Comparison of ENCODE assay signal across 11 cellular contexts in the genomic region with DNA sequence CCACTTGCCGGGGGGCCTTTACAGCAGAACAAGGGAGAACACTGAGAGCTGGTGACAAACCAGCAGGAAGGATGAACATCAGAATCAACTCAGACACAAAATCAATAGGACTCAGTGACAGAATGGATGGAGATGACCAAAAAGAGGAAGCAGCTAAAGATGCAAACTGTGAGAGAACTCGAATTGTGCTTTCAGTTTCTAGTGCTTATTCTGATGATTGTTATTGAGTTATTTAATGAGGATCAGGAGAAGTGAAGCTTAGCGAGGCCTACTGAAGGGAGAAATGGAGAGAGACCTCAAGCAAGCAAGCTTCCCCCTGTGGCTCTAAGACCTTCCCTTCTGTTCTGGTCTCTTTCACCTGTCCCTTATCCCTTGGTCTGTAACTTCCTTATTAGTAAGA. TPM values are rescaled to one million over a fixed set of nuclear protein-coding genes. Genes with fewer than 3 reads are reported as not detected.
A peak's percentile ranks its signal among the peaks of the same experiment; 100 is the strongest.
DNase-seq lines count a peak whose midpoint lies in the region; ATAC-seq and TF ChIP-seq lines count a peak whose summit lies in the region.
"Had no signal": no experiment of that assay in that cellular context is flagged by ENCODE, and none has a peak within 500 bp of the region (broad histone marks: within the 10 kb centered on the region; RNA-seq: fewer than 3 reads in every experiment).

No MANE protein-coding gene starts in this region.

- H3K4me3 Mint-ChIP-seq in memory B cell: peak overlapping the region; percentile 2
- H3K4me3 Mint-ChIP-seq: nephron, T-cell had no signal

- 63 to 70% methylated on average over 3 of the region's 3 CpGs for WGBS in tibial nerve, 2 donors

- peak; percentile 72 for ATAC-seq in GM18868 (IDR thresholded peaks at IDR 0.05; ENCODE audit: unreplicated experiment)
- peak; percentile 84 for ATAC-seq in GM21786 (IDR thresholded peaks at IDR 0.05; ENCODE audit: unreplicated experiment)
- peak; percentile 95 for ATAC-seq in memory B cell (ENCODE audit: low read depth)
- ATAC-seq: T-cell had no signal

- H3K4me1 ChIP-seq in breast epithelium (no peaks in the 10 kb centered on the region), tibial nerve (peaks cover 0 to 20% (median 0%) of the 10 kb centered on the region in 4 donors)

- H3K27me3 Mint-ChIP-seq in memory B cell: no peaks in the 10 kb centered on the region

- in situ Hi-C loops in KBM-7 (cut with MboI; ENCODE audit: low pct_unique_long_range_greater_than_20kb, low sequenced_read_pairs): loop anchor here (10.0 kb wide), 1 partner anchor 185 kb away; no protein-coding TSS in a partner anchor

- H3K9me3 Mint-ChIP-seq in memory B cell: no peaks in the 10 kb centered on the region
- H3K9me3 Mint-ChIP-seq: nephron had no signal

- DNase-seq in KBM-7 (peak; percentile 64), memory B cell (ENCODE audit: low spot score in 2 of 2) (peak in 1 of 2 donors; percentile 52), breast epithelium (ENCODE audit: low spot score in 2 of 2) (no peak), putamen (ENCODE audit: low spot score) (no peak), tibial nerve (ENCODE audit: low spot score in 2 of 2) (no peak)
- DNase-seq in activated CD4-positive, alpha-beta T cell treated with anti-CD3 and anti-CD28 coated beads, Interleukin-2, amount 50 U/mL, for 48 hours: no peak
- DNase-seq: EL, T-cell had no signal

- H3K36me3 Mint-ChIP-seq in memory B cell: no peaks in the 10 kb centered on the region
- H3K36me3 Mint-ChIP-seq: T-cell had no signal

- H3K36me3 ChIP-seq in breast epithelium (no peaks in the 10 kb centered on the region), tibial nerve (no peaks in the 10 kb centered on the region)

- H3K9me3 ChIP-seq in breast epithelium: no peaks in the 10 kb centered on the region
- H3K9me3 ChIP-seq in tibial nerve: no peaks in the 10 kb centered on the region

- no peak overlapping the region for H3K4me3 ChIP-seq in breast epithelium
- H3K4me3 ChIP-seq in tibial nerve: no peak overlapping the region

- H3K27me3 ChIP-seq in breast epithelium (no peaks in the 10 kb centered on the region), tibial nerve (no peaks in the 10 kb centered on the region)

- no peak for TF ChIP-seq EP300 in tibial nerve (IDR thresholded peaks at IDR 0.05)

- intact Hi-C loops in breast epithelium (cut with DNase I; ENCODE audit: low total_unique reads): no loop called here

- TF ChIP-seq POLR2A in breast epithelium (IDR thresholded peaks at IDR 0.05) (no peak), tibial nerve (IDR thresholded peaks at IDR 0.05) (no peak)

- H3K27ac Mint-ChIP-seq in memory B cell: peak overlapping the region; percentile 82
- H3K27ac Mint-ChIP-seq: nephron had no signal

- TF ChIP-seq CTCF in breast epithelium (IDR thresholded peaks at IDR 0.05) (no peak), tibial nerve (IDR thresholded peaks at IDR 0.05) (no peak)

- H3K27ac ChIP-seq in breast epithelium (no peak overlapping the region), tibial nerve (peak overlapping the region in 1 of 4 donors; percentile 36)

- H3K4me1 Mint-ChIP-seq in memory B cell: peaks cover 30% of the 10 kb centered on the region
- H3K4me1 Mint-ChIP-seq: nephron had no signal

RNA-seq across cellular contexts. Expression of a gene that starts 30.3 kb away (rescaled TPM):
- total RNA-seq in breast epithelium: 10 to 100 TPM in 2 of 3 donors, not detected in 1; 19.3 to 30.1 TPM
- 1 to 10 TPM in 1 of 4 donors, under 1 TPM in 2, not detected in 1; 0.20 to 2.6 (median 0.21) TPM for total RNA-seq in tibial nerve

RNA-seq across cellular contexts. Expression of a gene that starts 45.9 kb away (rescaled TPM):
- total RNA-seq in breast epithelium: 10 to 100 TPM in 1 of 3 donors, 1 to 10 TPM in 1, not detected in 1; 7.2 to 31.3 TPM
- not detected for total RNA-seq in tibial nerve
